In the genomic region with DNA sequence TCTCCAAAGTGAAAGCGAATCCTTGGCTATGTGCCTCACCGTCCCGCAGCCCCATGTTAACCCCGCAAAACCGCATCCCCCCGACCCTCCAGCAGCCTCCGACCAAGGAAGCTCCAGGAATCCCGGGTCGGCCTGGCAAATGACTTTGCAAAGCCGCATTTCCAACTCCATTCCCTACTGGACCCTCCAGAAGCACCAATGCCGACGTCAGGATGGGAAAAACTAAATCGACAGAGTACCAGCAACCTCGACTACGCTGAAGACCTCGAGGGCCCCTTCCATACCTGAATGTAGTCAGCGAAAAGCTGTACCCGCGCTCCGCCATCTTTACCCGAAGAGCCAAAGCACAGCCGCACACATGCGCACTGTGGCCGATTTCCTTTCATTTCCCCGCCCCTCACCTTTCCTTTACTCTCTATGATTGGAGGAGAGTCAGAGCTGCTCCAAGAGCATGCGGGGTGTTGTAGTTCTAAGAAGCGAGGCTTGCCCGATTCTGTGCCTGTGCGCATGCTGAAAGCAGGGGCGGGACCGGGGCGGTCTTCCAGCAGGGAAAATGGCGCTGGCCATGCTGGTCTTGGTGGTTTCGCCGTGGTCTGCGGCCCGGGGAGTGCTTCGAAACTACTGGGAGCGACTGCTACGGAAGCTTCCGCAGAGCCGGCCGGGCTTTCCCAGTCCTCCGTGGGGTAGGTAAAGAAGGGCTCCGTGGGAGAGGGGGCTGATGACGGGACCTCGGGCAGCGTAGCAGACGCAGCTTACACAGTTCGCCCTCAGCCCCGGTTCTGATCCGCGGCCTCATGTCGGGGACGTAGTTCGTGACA, we compare ENCODE assay signal across 8 cellular contexts. TPM values are rescaled to one million over a fixed set of nuclear protein-coding genes. Genes with fewer than 3 reads are reported as not detected.
DNase-seq lines count a peak whose midpoint lies in the region; ATAC-seq and TF ChIP-seq lines count a peak whose summit lies in the region.

A gene (plus strand): TSS at position 543 of the 818 bp plus-strand sequence. CDS start 11 bp downstream, at position 554.
A gene (minus strand): TSS at position 341 of the 818 bp plus-strand sequence. CDS start 16 bp downstream, at position 325.

- no peaks in the 10 kb centered on the region for H3K27me3 ChIP-seq in SU-DHL-6 (ENCODE audit: low read length)
- no peaks in the 10 kb centered on the region for H3K27me3 ChIP-seq in thymus (ENCODE audit: control insufficient read depth, insufficient read depth)

- POLR2A ChIA-PET in activated naive CD8-positive, alpha-beta T cell treated with anti-CD3 and anti-CD28 coated beads, Interleukin-2, amount 10 ng/mL, durations not matched to agents 7 days and 5 days (lab: Charles Lee): interaction anchor here (0.5 to 2.9 kb wide), 13 partner anchors 8 to 1112 kb away, joined by 3 to 33 read pairs (median 5); a partner anchor contains a TSS

- peaks cover 81% of the 10 kb centered on the region for H3K79me2 ChIP-seq in SU-DHL-6 (ENCODE audit: insufficient read depth, low read length)

- peaks cover 27% of the 10 kb centered on the region; the same call in 1 of the 2 replicates for H4K20me1 ChIP-seq in SU-DHL-6 (ENCODE audit: low read depth, low read length)

- H3K4me3 Mint-ChIP-seq in activated naive CD8-positive, alpha-beta T cell treated with anti-CD3 and anti-CD28 coated beads, Interleukin-2, amount 10 ng/mL, durations not matched to agents 7 days and 5 days: peak within 1 kb of the TSS; percentile 99
- peak within 1 kb of the TSS; percentile 99 for H3K4me3 Mint-ChIP-seq in osteocyte (ENCODE audit: unreplicated experiment)

- peak; percentile 71 for TF ChIP-seq POLR2A in GM10847 (IDR thresholded peaks at IDR 0.05; ENCODE audit: extremely low read depth, insufficient read length)

- H3K9ac ChIP-seq in SU-DHL-6 (ENCODE audit: low read length): peak within 1 kb of the TSS; percentile 93

- H3K27ac Mint-ChIP-seq in activated naive CD8-positive, alpha-beta T cell treated with anti-CD3 and anti-CD28 coated beads, Interleukin-2, amount 10 ng/mL, durations not matched to agents 7 days and 5 days: peak within 1 kb of the TSS; percentile 99
- peak within 1 kb of the TSS; percentile 97 for H3K27ac Mint-ChIP-seq in osteocyte (ENCODE audit: unreplicated experiment)

- peak within 1 kb of the TSS; percentile 99 for H3K4me2 ChIP-seq in SU-DHL-6 (ENCODE audit: low read depth, low read length, poor library complexity, severe bottlenecking)

- H2AFZ ChIP-seq in SU-DHL-6 (ENCODE audit: low read depth, low read length, severe bottlenecking): peak within 1 kb of the TSS; percentile 85

- H3K4me1 ChIP-seq in thymus (ENCODE audit: control insufficient read depth, insufficient read depth, low read length): peaks cover 14% of the 10 kb centered on the region

- intact Hi-C loops in head of caudate nucleus (cut with DNase I): no loop called here

- DNase-seq in NCI-H128 (lab: John Stamatoyannopoulos, UW; ENCODE audit: unreplicated experiment): peak; percentile 95
- peak; percentile 91 for DNase-seq in activated naive CD8-positive, alpha-beta T cell treated with anti-CD3 and anti-CD28 coated beads, Interleukin-2, amount 10 ng/mL, durations not matched to agents 7 days and 5 days
- DNase-seq in head of caudate nucleus: peak; percentile 91 to 99 (median 96)
- peak; percentile 97 for DNase-seq in osteocyte (ENCODE audit: extremely low spot score, unreplicated experiment)

- no peaks in the 10 kb centered on the region for H3K27me3 Mint-ChIP-seq in activated naive CD8-positive, alpha-beta T cell treated with anti-CD3 and anti-CD28 coated beads, Interleukin-2, amount 10 ng/mL, durations not matched to agents 7 days and 5 days
- H3K27me3 Mint-ChIP-seq in osteocyte (ENCODE audit: unreplicated experiment): no peaks in the 10 kb centered on the region

- H3K36me3 ChIP-seq in SU-DHL-6 (ENCODE audit: low read length) (peaks cover 19% of the 10 kb centered on the region), thymus (ENCODE audit: control insufficient read depth, insufficient read depth) (no peaks in the 10 kb centered on the region)

- ATAC-seq in HG02678 (IDR thresholded peaks at IDR 0.05; ENCODE audit: unreplicated experiment): peak; percentile 100
- peak; percentile 99 for ATAC-seq in activated naive CD8-positive, alpha-beta T cell treated with anti-CD3 and anti-CD28 coated beads, Interleukin-2, amount 10 ng/mL, durations not matched to agents 7 days and 5 days (ENCODE audit: low read depth)

- H3K9me3 ChIP-seq in SU-DHL-6 (ENCODE audit: insufficient read depth, low read length) (no peaks in the 10 kb centered on the region), thymus (ENCODE audit: control insufficient read depth) (no peaks in the 10 kb centered on the region)

- TF ChIP-seq CTCF in SU-DHL-6 (IDR thresholded peaks at IDR 0.05; ENCODE audit: insufficient read depth, low read length, poor library complexity, severe bottlenecking): no peak
- no peak for TF ChIP-seq CTCF in osteocyte (IDR thresholded peaks at IDR 0.05)

- H3F3A ChIP-seq in SU-DHL-6 (ENCODE audit: insufficient read depth): peaks cover 4% of the 10 kb centered on the region; the same call in 1 of the 2 replicates

- peak within 1 kb of the TSS; percentile 99 for H3K4me3 ChIP-seq in SU-DHL-6 (ENCODE audit: insufficient read depth, low read length, poor library complexity, severe bottlenecking)
- H3K4me3 ChIP-seq in thymus (ENCODE audit: low read length): peak within 1 kb of the TSS; percentile 77

- H3K9me3 Mint-ChIP-seq in activated naive CD8-positive, alpha-beta T cell treated with anti-CD3 and anti-CD28 coated beads, Interleukin-2, amount 10 ng/mL, durations not matched to agents 7 days and 5 days: no peaks in the 10 kb centered on the region
- H3K9me3 Mint-ChIP-seq in osteocyte (ENCODE audit: unreplicated experiment): no peaks in the 10 kb centered on the region

- under 1% methylated on average over 56 of the region's 56 CpGs for WGBS in thymus

- H3K9me2 ChIP-seq in SU-DHL-6 (replicated peaks; ENCODE audit: insufficient read depth, low read length): no peaks in the 10 kb centered on the region

- H3K4me1 Mint-ChIP-seq in activated naive CD8-positive, alpha-beta T cell treated with anti-CD3 and anti-CD28 coated beads, Interleukin-2, amount 10 ng/mL, durations not matched to agents 7 days and 5 days: peaks cover 45% of the 10 kb centered on the region
- peaks cover 37% of the 10 kb centered on the region for H3K4me1 Mint-ChIP-seq in osteocyte (ENCODE audit: unreplicated experiment)

- peaks cover 12% of the 10 kb centered on the region for H3K36me3 Mint-ChIP-seq in activated naive CD8-positive, alpha-beta T cell treated with anti-CD3 and anti-CD28 coated beads, Interleukin-2, amount 10 ng/mL, durations not matched to agents 7 days and 5 days
- H3K36me3 Mint-ChIP-seq in osteocyte (ENCODE audit: unreplicated experiment): peaks cover 12% of the 10 kb centered on the region

- H3K27ac ChIP-seq in SU-DHL-6 (ENCODE audit: low read depth, low read length) (peak within 1 kb of the TSS; percentile 56), thymus (ENCODE audit: low read depth) (peak within 1 kb of the TSS; percentile 89)

RNA-seq across cellular contexts. Expression of the first gene that starts in this region (rescaled TPM):
- 10 to 100 TPM; 45.2 to 46.6 TPM for total RNA-seq in activated naive CD8-positive, alpha-beta T cell treated with anti-CD3 and anti-CD28 coated beads, Interleukin-2, amount 10 ng/mL, durations not matched to agents 7 days and 5 days
- 46.5 and 49.0 TPM in 2 replicates for total RNA-seq in osteocyte
- polyA plus RNA-seq in thymus: 97.7 TPM

RNA-seq across cellular contexts. Expression of the second gene that starts in this region (rescaled TPM):
- total RNA-seq in activated naive CD8-positive, alpha-beta T cell treated with anti-CD3 and anti-CD28 coated beads, Interleukin-2, amount 10 ng/mL, durations not matched to agents 7 days and 5 days: 10 to 100 TPM; 98.9 to 99.8 TPM
- total RNA-seq in osteocyte: 59.7 and 65.0 TPM in 2 replicates
- 226 TPM for polyA plus RNA-seq in thymus

Comparison
In these comparisons a context has a peak if more than half of its experiments do, and no peak if none do; other contexts are left out.
1. Peak in every context shown above with its lines: DNase-seq, ATAC-seq, H3K4me3 ChIP-seq and H3K27ac ChIP-seq.